42 cellular contexts compared by ENCODE assay signal in genomic region chr3:127291114-127291513, GRCh38. TPM values are rescaled to one million over a fixed set of nuclear protein-coding genes. Genes with fewer than 3 reads are reported as not detected.
"Had no signal": no experiment of that assay in that cellular context is flagged by ENCODE, and none has a peak within 500 bp of the region (broad histone marks: within the 10 kb centered on the region; RNA-seq: fewer than 3 reads in every experiment).

No MANE protein-coding gene starts in this region.

- DNase-seq: activated effector memory CD4-positive, alpha-beta T cell treated with anti-CD3 and anti-CD28 coated beads, Interleukin-2, amount 50 U/mL, for 16 hours; activated effector memory CD4-positive, alpha-beta T cell treated with Interleukin-2 at 50 U/mL for 16 hours; activated gamma-delta T cell; activated gamma-delta T cell treated with Interleukin-2 at 50 U/mL for 16 hours; activated naive CD4-positive, alpha-beta T cell; activated naive CD4-positive, alpha-beta T cell treated with anti-CD3 and anti-CD28 coated beads for 36 hours; activated naive CD4-positive, alpha-beta T cell treated with anti-CD3 and anti-CD28 coated beads, Interleukin-2, amount 10 ng/mL, durations not matched to agents 7 days and 5 days; activated naive CD4-positive, alpha-beta T cell treated with anti-CD3 and anti-CD28 coated beads, Interleukin-2, amount 50 U/mL, for 16 hours; activated naive CD4-positive, alpha-beta T cell treated with Interleukin-2 at 50 U/mL for 16 hours; activated naive CD8-positive, alpha-beta T cell treated with anti-CD3 and anti-CD28 coated beads for 36 hours; activated naive CD8-positive, alpha-beta T cell treated with anti-CD3 and anti-CD28 coated beads, Interleukin-2, amount 10 ng/mL, durations not matched to agents 7 days and 5 days; activated naive CD8-positive, alpha-beta T cell treated with anti-CD3 and anti-CD28 coated beads, Interleukin-2, amount 50 U/mL, for 24 hours; activated T-cell treated with anti-CD3 and anti-CD28 coated beads, Interleukin-2, amount 50 U/mL, for 24 hours; activated T-cell treated with anti-CD3 and anti-CD28 coated beads, Interleukin-2, amount 50 U/mL, for 4 hours; activated T-cell treated with anti-CD3 and anti-CD28 coated beads, Interleukin-2, amount 50 U/mL, for 48 hours; activated T-cell treated with anti-CD3 and anti-CD28 coated beads, Interleukin-2, amount 50 U/mL, for 72 hours; adrenal gland; amniotic stem cell; amygdala; anterior cingulate cortex; aorta; body of pancreas; brain microvascular endothelial cell; caudate nucleus; central memory CD4-positive, alpha-beta T cell; cerebellar nuclear complex had no signal

- H3K27me3 Mint-ChIP-seq: activated naive CD4-positive, alpha-beta T cell treated with anti-CD3 and anti-CD28 coated beads, Interleukin-2, amount 10 ng/mL, durations not matched to agents 7 days and 5 days had no signal

- H3K4me1 Mint-ChIP-seq: activated naive CD4-positive, alpha-beta T cell treated with anti-CD3 and anti-CD28 coated beads, Interleukin-2, amount 10 ng/mL, durations not matched to agents 7 days and 5 days; activated naive CD4-positive, alpha-beta T cell treated with anti-CD3 and anti-CD28 coated beads, Interleukin-2, amount 50 U/mL, for 24 hours; activated naive CD8-positive, alpha-beta T cell treated with anti-CD3 and anti-CD28 coated beads for 36 hours; activated naive CD8-positive, alpha-beta T cell treated with anti-CD3 and anti-CD28 coated beads, Interleukin-2, amount 10 ng/mL, durations not matched to agents 7 days and 5 days; activated naive CD8-positive, alpha-beta T cell treated with anti-CD3 and anti-CD28 coated beads, Interleukin-2, amount 50 U/mL, for 24 hours; activated T-helper 17 cell treated with anti-CD3 and anti-CD28 coated beads, Interleukin-2, amount 50 U/mL, for 72 hours; brain; central memory CD8-positive, alpha-beta T cell had no signal

- H3K9me3 Mint-ChIP-seq: activated naive CD8-positive, alpha-beta T cell treated with anti-CD3 and anti-CD28 coated beads, Interleukin-2, amount 10 ng/mL, durations not matched to agents 7 days and 5 days; activated T-helper 1 cell treated with anti-CD3 and anti-CD28 coated beads, Interleukin-12 subunit alpha, Interleukin-12 subunit beta, Interleukin-2, Interleukin-4 antibody, amounts not matched to agents 30 ng/mL and 10 ng/mL and 1 ng/mL, durations not matched to agents 14 hours and 24 hours and 36 hours; activated T-helper 17 cell treated with anti-CD3 and anti-CD28 coated beads, Interleukin-2, amount 50 U/mL, for 72 hours had no signal

- H3K4me3 Mint-ChIP-seq: activated naive CD4-positive, alpha-beta T cell treated with anti-CD3 and anti-CD28 coated beads for 36 hours; activated naive CD4-positive, alpha-beta T cell treated with anti-CD3 and anti-CD28 coated beads, Interleukin-2, amount 10 ng/mL, durations not matched to agents 7 days and 5 days; activated naive CD4-positive, alpha-beta T cell treated with anti-CD3 and anti-CD28 coated beads, Interleukin-2, amount 50 U/mL, for 24 hours; activated naive CD8-positive, alpha-beta T cell; activated naive CD8-positive, alpha-beta T cell treated with anti-CD3 and anti-CD28 coated beads for 36 hours; activated naive CD8-positive, alpha-beta T cell treated with anti-CD3 and anti-CD28 coated beads, Interleukin-2, amount 10 ng/mL, durations not matched to agents 7 days and 5 days; activated naive CD8-positive, alpha-beta T cell treated with anti-CD3 and anti-CD28 coated beads, Interleukin-2, amount 50 U/mL, for 24 hours; activated T-cell treated with anti-CD3 and anti-CD28 coated beads, Interleukin-2, amount 50 U/mL, for 24 hours; activated T-cell treated with anti-CD3 and anti-CD28 coated beads, Interleukin-2, amount 50 U/mL, for 4 hours; activated T-cell treated with anti-CD3 and anti-CD28 coated beads, Interleukin-2, amount 50 U/mL, for 72 hours; activated T-helper 1 cell treated with anti-CD3 and anti-CD28 coated beads, Interleukin-12 subunit alpha, Interleukin-12 subunit beta, Interleukin-2, Interleukin-4 antibody, amounts not matched to agents 30 ng/mL and 10 ng/mL and 1 ng/mL, durations not matched to agents 14 hours and 24 hours and 36 hours; activated T-helper 17 cell treated with anti-CD3 and anti-CD28 coated beads, Interleukin-2, amount 50 U/mL, for 72 hours; brain; central memory CD8-positive, alpha-beta T cell had no signal

- H3K27ac Mint-ChIP-seq: activated naive CD4-positive, alpha-beta T cell treated with anti-CD3 and anti-CD28 coated beads for 36 hours; activated naive CD4-positive, alpha-beta T cell treated with anti-CD3 and anti-CD28 coated beads, Interleukin-2, amount 10 ng/mL, durations not matched to agents 7 days and 5 days; activated naive CD4-positive, alpha-beta T cell treated with anti-CD3 and anti-CD28 coated beads, Interleukin-2, amount 50 U/mL, for 24 hours; activated naive CD4-positive, alpha-beta T cell treated with anti-CD3 and anti-CD28 coated beads, Interleukin-2, amount 50 U/mL, for 72 hours; activated naive CD8-positive, alpha-beta T cell; activated naive CD8-positive, alpha-beta T cell treated with anti-CD3 and anti-CD28 coated beads for 36 hours; activated naive CD8-positive, alpha-beta T cell treated with anti-CD3 and anti-CD28 coated beads, Interleukin-2, amount 10 ng/mL, durations not matched to agents 7 days and 5 days; activated naive CD8-positive, alpha-beta T cell treated with anti-CD3 and anti-CD28 coated beads, Interleukin-2, amount 50 U/mL, for 24 hours; activated T-cell treated with anti-CD3 and anti-CD28 coated beads, Interleukin-2, amount 50 U/mL, for 24 hours; activated T-cell treated with anti-CD3 and anti-CD28 coated beads, Interleukin-2, amount 50 U/mL, for 72 hours; activated T-helper 1 cell treated with anti-CD3 and anti-CD28 coated beads, Interleukin-12 subunit alpha, Interleukin-12 subunit beta, Interleukin-2, Interleukin-4 antibody, amounts not matched to agents 30 ng/mL and 10 ng/mL and 1 ng/mL, durations not matched to agents 14 hours and 24 hours and 36 hours; activated T-helper 17 cell treated with anti-CD3 and anti-CD28 coated beads, Interleukin-2, amount 50 U/mL, for 72 hours; activated T-helper 2 cell treated with anti-CD3 and anti-CD28 coated beads, Interferon-gamma antibody, Interleukin-2, Interleukin-4, amounts not matched to agents 10 μg/mL and 5 μg/mL and 100 μg/mL, durations not matched to agents 14 hours and 24 hours and 36 hours; brain had no signal

- H3K36me3 Mint-ChIP-seq: activated naive CD4-positive, alpha-beta T cell treated with anti-CD3 and anti-CD28 coated beads, Interleukin-2, amount 10 ng/mL, durations not matched to agents 7 days and 5 days; activated naive CD4-positive, alpha-beta T cell treated with anti-CD3 and anti-CD28 coated beads, Interleukin-2, amount 50 U/mL, for 24 hours; activated naive CD8-positive, alpha-beta T cell; activated naive CD8-positive, alpha-beta T cell treated with anti-CD3 and anti-CD28 coated beads for 36 hours; activated naive CD8-positive, alpha-beta T cell treated with anti-CD3 and anti-CD28 coated beads, Interleukin-2, amount 10 ng/mL, durations not matched to agents 7 days and 5 days; brain had no signal

- ATAC-seq: activated naive CD8-positive, alpha-beta T cell treated with anti-CD3 and anti-CD28 coated beads, Interleukin-2, amount 50 U/mL, for 24 hours; body of pancreas had no signal

RNA-seq across cellular contexts. Expression of gene PRR20G, which starts 3.3 kb away (rescaled TPM):
- total RNA-seq: activated naive CD4-positive, alpha-beta T cell treated with anti-CD3 and anti-CD28 coated beads for 36 hours; activated naive CD4-positive, alpha-beta T cell treated with anti-CD3 and anti-CD28 coated beads, Interleukin-2, amount 50 U/mL, for 72 hours; activated naive CD8-positive, alpha-beta T cell treated with anti-CD3 and anti-CD28 coated beads for 36 hours; activated naive CD8-positive, alpha-beta T cell treated with anti-CD3 and anti-CD28 coated beads, Interleukin-2, amount 10 ng/mL, durations not matched to agents 7 days and 5 days; activated T-cell treated with anti-CD3 and anti-CD28 coated beads, Interleukin-2, amount 50 U/mL, for 4 hours; activated T-cell treated with anti-CD3 and anti-CD28 coated beads, Interleukin-2, amount 50 U/mL, for 72 hours; activated T-helper 1 cell treated with anti-CD3 and anti-CD28 coated beads, Interleukin-12 subunit alpha, Interleukin-12 subunit beta, Interleukin-2, Interleukin-4 antibody, amounts not matched to agents 30 ng/mL and 10 ng/mL and 1 ng/mL, durations not matched to agents 14 hours and 24 hours and 36 hours; activated T-helper 17 cell treated with anti-CD3 and anti-CD28 coated beads, Interleukin-2, amount 50 U/mL, for 72 hours; activated T-helper 2 cell treated with anti-CD3 and anti-CD28 coated beads, Interferon-gamma antibody, Interleukin-2, Interleukin-4, amounts not matched to agents 10 μg/mL and 5 μg/mL and 100 μg/mL, durations not matched to agents 14 hours and 24 hours and 36 hours; adrenal gland; aorta; ascending aorta; astrocyte; body of pancreas; breast epithelium; bronchial epithelial cell; cardiac muscle cell; cardiac septum; cerebellum; chondrocyte had no signal
